8 cellular contexts compared by ENCODE assay signal in genomic region chr11:108467091-108467823, GRCh38. TPM values are rescaled to one million over a fixed set of nuclear protein-coding genes. Genes with fewer than 3 reads are reported as not detected.
A peak's percentile ranks its signal among the peaks of the same experiment; 100 is the strongest.
DNase-seq lines count a peak whose midpoint lies in the region; ATAC-seq, FAIRE-seq and TF ChIP-seq lines count a peak whose summit lies in the region.

A gene with protein sequence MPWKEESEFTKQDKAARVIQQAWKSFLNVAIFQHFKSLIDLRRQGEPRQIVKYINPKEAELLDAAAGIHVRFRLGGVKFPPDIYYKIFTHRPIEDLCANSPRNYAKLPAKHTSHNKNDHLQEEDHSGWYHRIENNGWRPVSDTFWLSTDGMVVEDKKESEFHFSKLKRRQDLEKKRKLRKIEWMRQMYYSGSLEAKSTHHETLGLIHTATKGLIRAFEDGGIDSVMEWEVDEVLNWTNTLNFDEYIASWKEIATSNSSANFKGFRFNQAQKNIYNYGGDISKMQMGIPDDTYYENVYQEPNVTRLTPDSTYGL (minus strand): TSS chr11:108467529. CDS start chr11:108461559, 5,970 bp downstream.

- TF ChIP-seq CTCF in parathyroid adenoma (IDR thresholded peaks at IDR 0.05), result no peak
- no peak for TF ChIP-seq CTCF in tibial nerve (IDR thresholded peaks at IDR 0.05)

- H3K9me3 ChIP-seq in parathyroid adenoma (ENCODE audit: control insufficient read depth, low read length) (no peaks in the 10 kb centered on the region), tibial nerve (no peaks in the 10 kb centered on the region)

- H3K4me3 ChIP-seq in parathyroid adenoma (ENCODE audit: low read depth, low read length), result peak within 1 kb of the TSS; percentile 82
- H3K4me3 ChIP-seq in tibial nerve, result peak within 1 kb of the TSS; percentile 50 to 80 (median 74)

- peak; percentile 100 for ATAC-seq in HG02840 (IDR thresholded peaks at IDR 0.05; ENCODE audit: low FRiP score, unreplicated experiment)

- no peaks in the 10 kb centered on the region for H3K79me2 ChIP-seq in parathyroid adenoma

- H3K4me2 ChIP-seq in parathyroid adenoma (ENCODE audit: low read length), result peak within 1 kb of the TSS; percentile 91

- TF ChIP-seq EP300 in tibial nerve (IDR thresholded peaks at IDR 0.05), result peak; percentile 66 to 99

- intact Hi-C loops in cardiac septum (cut with DNase I), result loop anchor here (1.0 to 5.0 kb wide), 3 partner anchors 30 to 244 kb away; partner anchors contain the start of genes ATM and NPAT

- H3K4me1 ChIP-seq in parathyroid adenoma (no peaks in the 10 kb centered on the region), tibial nerve (peaks cover 0 to 13% (median 5%) of the 10 kb centered on the region in 4 donors)

- peak; percentile 98 for TF ChIP-seq POLR2A in GM12892 (IDR thresholded peaks at IDR 0.05; ENCODE audit: low read depth, low read length)
- TF ChIP-seq POLR2A in tibial nerve (IDR thresholded peaks at IDR 0.05), result peak; percentile 96 to 99

- DNase-seq in GM12892 (ENCODE audit: insufficient read length) (peak; percentile 56), NCI-H1436 (lab: John Stamatoyannopoulos, UW) (peak; percentile 97), SW480 (ENCODE audit: low spot score) (peak; percentile 98), cardiac septum (ENCODE audit: low spot score) (peak; percentile 98), tibial nerve (ENCODE audit: low spot score in 2 of 2) (peak; percentile 94 to 96)

- peak within 1 kb of the TSS; percentile 91 for H2AFZ ChIP-seq in parathyroid adenoma

- 0% methylated on average over 33 to 35 of the region's 35 CpGs for WGBS in adipose tissue, 3 donors
- WGBS in tibial nerve, 2 donors, result 0 to 1% methylated on average over 34 to 35 of the region's 35 CpGs

- H3K27ac ChIP-seq in adipose tissue (ENCODE audit: low read depth, low read length) (peak within 1 kb of the TSS; percentile 82), parathyroid adenoma (peak within 1 kb of the TSS; percentile 98), tibial nerve (peak within 1 kb of the TSS; percentile 97 to 99 (median 97))

- no peaks in the 10 kb centered on the region for H3K36me3 ChIP-seq in parathyroid adenoma (ENCODE audit: control insufficient read depth, insufficient read depth, low read length)
- no peaks in the 10 kb centered on the region for H3K36me3 ChIP-seq in tibial nerve

- peak within 1 kb of the TSS; percentile 89 for H3K9ac ChIP-seq in parathyroid adenoma

- H3K27me3 ChIP-seq in parathyroid adenoma (ENCODE audit: control insufficient read depth, insufficient read depth, low read length) (no peaks in the 10 kb centered on the region), tibial nerve (no peaks in the 10 kb centered on the region)

- peak; percentile 100 for FAIRE-seq in GM12892 (lab: Jason Lieb, UNC)

RNA-seq across cellular contexts. Expression of the gene that starts here (rescaled TPM):
- polyA plus RNA-seq in GM12892 (2012; ENCODE audit: missing spikeins), result 3.2 TPM
- polyA plus RNA-seq in adipose tissue, result under 1 TPM; 0.33 to 0.64 (median 0.56) TPM
- 0.62 TPM for total RNA-seq in cardiac septum
- 1 to 10 TPM in 1 of 4 donors, under 1 TPM in 2, not detected in 1; 0.59 to 3.7 (median 0.84) TPM for total RNA-seq in tibial nerve

Comparison
In these comparisons a context has a peak if more than half of its experiments do, and no peak if none do; other contexts are left out.
1. Peak in every context shown above with its lines: DNase-seq, ATAC-seq, H3K4me3 ChIP-seq and H3K27ac ChIP-seq.
2. Peak in DNase-seq in cardiac septum; RNA of the gene not detected or under 1 TPM.